6 cellular contexts compared by ENCODE assay signal in genomic region chr14:40757376-40757775, GRCh38.
"Had no signal": no experiment of that assay in that cellular context is flagged by ENCODE, and none has a peak within 500 bp of the region (broad histone marks: within the 10 kb centered on the region; RNA-seq: fewer than 3 reads in every experiment).

No MANE protein-coding gene starts in this region.

- H3K27me3 Mint-ChIP-seq: IgD-negative memory B cell had no signal

- H3K4me2 ChIP-seq: GM23338 had no signal

- H3K36me3 Mint-ChIP-seq: IgD-negative memory B cell had no signal

- H3K27ac ChIP-seq: HL-60 had no signal

- H3K4me3 ChIP-seq: GM23338 had no signal

- DNase-seq: H9, HCEC 1CT, KBM-7 had no signal

- H3K4me1 Mint-ChIP-seq: IgD-negative memory B cell had no signal

- ATAC-seq: GM23338 had no signal

- H3K27ac Mint-ChIP-seq: GM23338, H9, IgD-negative memory B cell had no signal

- H3K4me3 Mint-ChIP-seq: GM23338, H9, IgD-negative memory B cell had no signal
